In the genomic region with DNA sequence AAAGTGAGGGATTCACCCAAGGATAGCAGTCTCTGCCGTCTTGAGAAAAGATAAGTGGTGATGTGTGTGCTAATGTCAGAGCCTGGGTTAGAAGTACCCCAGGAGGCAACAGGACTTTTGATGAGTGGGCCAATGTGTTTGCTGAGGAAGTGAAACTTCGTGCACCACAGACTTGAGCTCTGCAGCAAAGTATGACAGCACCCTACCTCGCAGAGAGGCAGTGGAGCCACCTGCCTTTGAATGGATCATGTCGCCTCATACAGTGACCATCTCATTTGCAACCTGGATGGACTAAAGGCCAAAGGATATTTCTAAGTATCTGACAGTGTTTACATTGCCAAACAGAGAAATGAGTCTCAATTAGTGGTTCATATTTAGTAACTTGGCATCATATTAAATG, we compare ENCODE assay signal across 13 cellular contexts.
A peak's percentile ranks its signal among the peaks of the same experiment; 100 is the strongest.
DNase-seq lines count a peak whose midpoint lies in the region; ATAC-seq and TF ChIP-seq lines count a peak whose summit lies in the region.
"Had no signal": no experiment of that assay in that cellular context is flagged by ENCODE, and none has a peak within 500 bp of the region (broad histone marks: within the 10 kb centered on the region; RNA-seq: fewer than 3 reads in every experiment).

No MANE protein-coding gene starts in this region.

- ATAC-seq in GM18498 (IDR thresholded peaks at IDR 0.05; ENCODE audit: unreplicated experiment) (peak; percentile 99), GM19463 (IDR thresholded peaks at IDR 0.05; ENCODE audit: unreplicated experiment) (peak; percentile 94), HG02981 (IDR thresholded peaks at IDR 0.05; ENCODE audit: unreplicated experiment) (peak; percentile 94)
- ATAC-seq: natural killer cell had no signal

- no peaks in the 10 kb centered on the region for H3K27me3 Mint-ChIP-seq in progenitor cell of endocrine pancreas
- no peaks in the 10 kb centered on the region for H3K27me3 Mint-ChIP-seq in activated CD4-positive, alpha-beta T cell treated with anti-CD3 and anti-CD28 coated beads, Interleukin-2, amount 10 ng/mL, durations not matched to agents 7 days and 5 days

- H3K4me1 Mint-ChIP-seq in progenitor cell of endocrine pancreas (ENCODE audit: low read depth), result peaks cover 7% of the 10 kb centered on the region
- H3K4me1 Mint-ChIP-seq in activated CD4-positive, alpha-beta T cell treated with anti-CD3 and anti-CD28 coated beads, Interleukin-2, amount 10 ng/mL, durations not matched to agents 7 days and 5 days, result no peaks in the 10 kb centered on the region
- H3K4me1 Mint-ChIP-seq: natural killer cell had no signal

- DNase-seq in NAMALWA (ENCODE audit: low spot score), result peak; percentile 77
- no peak for DNase-seq in progenitor cell of endocrine pancreas (ENCODE audit: low spot score, unreplicated experiment)
- no peak for DNase-seq in epidermal melanocyte (ENCODE audit: insufficient read length, low spot score)
- no peak for DNase-seq in activated CD4-positive, alpha-beta T cell treated with anti-CD3 and anti-CD28 coated beads, Interleukin-2, amount 10 ng/mL, durations not matched to agents 7 days and 5 days
- DNase-seq in mucosa of gallbladder (ENCODE audit: low spot score), result no peak
- DNase-seq: activated naive CD4-positive, alpha-beta T cell treated with anti-CD3 and anti-CD28 coated beads for 36 hours; GDM1; natural killer cell; NCI-H446 treated with DMSO at 0.1 percent for 48 hours; spleen had no signal

- no peak overlapping the region for H3K4me3 Mint-ChIP-seq in progenitor cell of endocrine pancreas (ENCODE audit: low read depth)
- H3K4me3 Mint-ChIP-seq in activated CD4-positive, alpha-beta T cell treated with anti-CD3 and anti-CD28 coated beads, Interleukin-2, amount 10 ng/mL, durations not matched to agents 7 days and 5 days, result no peak overlapping the region
- H3K4me3 Mint-ChIP-seq: activated naive CD4-positive, alpha-beta T cell treated with anti-CD3 and anti-CD28 coated beads for 36 hours; natural killer cell had no signal

- POLR2A ChIA-PET in activated CD4-positive, alpha-beta T cell treated with anti-CD3 and anti-CD28 coated beads, Interleukin-2, amount 10 ng/mL, durations not matched to agents 7 days and 5 days (lab: Charles Lee), result no interaction called here

- H3K9me3 Mint-ChIP-seq in progenitor cell of endocrine pancreas (ENCODE audit: low read depth), result peaks cover 19% of the 10 kb centered on the region
- peaks cover 5% of the 10 kb centered on the region for H3K9me3 Mint-ChIP-seq in activated CD4-positive, alpha-beta T cell treated with anti-CD3 and anti-CD28 coated beads, Interleukin-2, amount 10 ng/mL, durations not matched to agents 7 days and 5 days
- H3K9me3 Mint-ChIP-seq: activated naive CD4-positive, alpha-beta T cell treated with anti-CD3 and anti-CD28 coated beads for 36 hours had no signal

- no peak for TF ChIP-seq CTCF in progenitor cell of endocrine pancreas (IDR thresholded peaks at IDR 0.05; ENCODE audit: unreplicated experiment)

- no peak overlapping the region for H3K27ac Mint-ChIP-seq in progenitor cell of endocrine pancreas
- H3K27ac Mint-ChIP-seq in activated CD4-positive, alpha-beta T cell treated with anti-CD3 and anti-CD28 coated beads, Interleukin-2, amount 10 ng/mL, durations not matched to agents 7 days and 5 days, result no peak overlapping the region
- H3K27ac Mint-ChIP-seq: activated naive CD4-positive, alpha-beta T cell treated with anti-CD3 and anti-CD28 coated beads for 36 hours; natural killer cell had no signal

- CTCF ChIA-PET in activated CD4-positive, alpha-beta T cell treated with anti-CD3 and anti-CD28 coated beads, Interleukin-2, amount 10 ng/mL, durations not matched to agents 7 days and 5 days (lab: Charles Lee), result no interaction called here

- peaks cover 2% of the 10 kb centered on the region for H3K36me3 Mint-ChIP-seq in progenitor cell of endocrine pancreas (ENCODE audit: insufficient read depth)
- H3K36me3 Mint-ChIP-seq in activated CD4-positive, alpha-beta T cell treated with anti-CD3 and anti-CD28 coated beads, Interleukin-2, amount 10 ng/mL, durations not matched to agents 7 days and 5 days (ENCODE audit: low read depth), result no peaks in the 10 kb centered on the region
- H3K36me3 Mint-ChIP-seq: natural killer cell had no signal
